ENCODE assay signal across 9 cellular contexts in genomic region chr11:66950113-66950535, GRCh38. TPM values are rescaled to one million over a fixed set of nuclear protein-coding genes. Genes with fewer than 3 reads are reported as not detected.
DNase-seq lines count a peak whose midpoint lies in the region; ATAC-seq and TF ChIP-seq lines count a peak whose summit lies in the region.
"Had no signal": no experiment of that assay in that cellular context is flagged by ENCODE, and none has a peak within 500 bp of the region (broad histone marks: within the 10 kb centered on the region; RNA-seq: fewer than 3 reads in every experiment).

No MANE protein-coding gene starts in this region.

- no peaks in the 10 kb centered on the region for H3K27me3 Mint-ChIP-seq in Calu3 (ENCODE audit: unreplicated experiment)

- intact Hi-C loops in Calu3 (cut with micrococcal nuclease; ENCODE audit: unreplicated experiment) = loop anchor here (10.0 kb wide), 1 partner anchor 55 kb away; no protein-coding TSS in a partner anchor
- intact Hi-C loops in body of pancreas (cut with DNase I) = no loop called here

- H3K36me3 Mint-ChIP-seq in Calu3 (ENCODE audit: insufficient read depth, unreplicated experiment) = peaks cover 21% of the 10 kb centered on the region

- no peaks in the 10 kb centered on the region for H3K36me3 ChIP-seq in body of pancreas (replicated peaks in 1 of 2; ENCODE audit: insufficient read depth in 1 of 2, low read depth in 2 of 2)
- H3K36me3 ChIP-seq in mesodermal cell (ENCODE audit: control insufficient read depth, insufficient read depth, low read length) = no peaks in the 10 kb centered on the region

- DNase-seq in Calu3 = peak; percentile 63
- peak; percentile 99 for DNase-seq in HuH-7.5 (ENCODE audit: low spot score)
- peak; percentile 44 to 67 (median 50) for DNase-seq in body of pancreas
- no peak for DNase-seq in GM19240 (ENCODE audit: insufficient read length, low spot score)
- DNase-seq in GM20000 (ENCODE audit: low spot score) = no peak

- no peaks in the 10 kb centered on the region for H3K9me3 Mint-ChIP-seq in Calu3 (ENCODE audit: low read depth, unreplicated experiment)
- H3K9me3 Mint-ChIP-seq: dendritic cell treated with granulocyte-macrophage colony-stimulating factor and Interleukin-4, amounts not matched to agents 40 ng/mL and 50 ng/mL, for 4 days had no signal

- CTCF ChIA-PET in Calu3 (lab: Charles Lee) = no interaction called here

- no TSS peak for BruUV-seq in Calu3 (replicated peaks; lab: Mats Ljungman, UMichigan)

- H3K27ac ChIP-seq in body of pancreas (no peak overlapping the region), mesodermal cell (ENCODE audit: low read depth, low read length, severe bottlenecking) (peak overlapping the region; percentile 43)

- H3K4me3 Mint-ChIP-seq in Calu3 (ENCODE audit: low read depth, unreplicated experiment) = no peak overlapping the region
- H3K4me3 Mint-ChIP-seq: dendritic cell treated with granulocyte-macrophage colony-stimulating factor and Interleukin-4, amounts not matched to agents 40 ng/mL and 50 ng/mL, for 4 days had no signal

- H3K4me1 Mint-ChIP-seq in Calu3 (ENCODE audit: low read depth, unreplicated experiment) = peaks cover 15% of the 10 kb centered on the region

- TF ChIP-seq POLR2A in body of pancreas (IDR thresholded peaks at IDR 0.05) = no peak

- 45 to 53% methylated on average over 8 of the region's 8 CpGs for WGBS in body of pancreas, 2 donors
- 73% methylated on average over 4 of the region's 8 CpGs; no CpG with 5 or more reads in 1 of the 2 experiments for WGBS in mesodermal cell (ENCODE audit: insufficient coverage in 2 of 2), 2 experiments

- H3K9me3 ChIP-seq in body of pancreas (no peaks in the 10 kb centered on the region), mesodermal cell (ENCODE audit: control insufficient read depth, low read length) (no peaks in the 10 kb centered on the region)

- peak overlapping the region; percentile 85 for H3K27ac Mint-ChIP-seq in Calu3 (ENCODE audit: unreplicated experiment)
- H3K27ac Mint-ChIP-seq: dendritic cell treated with granulocyte-macrophage colony-stimulating factor and Interleukin-4, amounts not matched to agents 40 ng/mL and 50 ng/mL, for 4 days had no signal

- peak; percentile 48 for ATAC-seq in body of pancreas
- ATAC-seq in HG02759 (IDR thresholded peaks at IDR 0.05; ENCODE audit: unreplicated experiment) = no peak
- no peak for ATAC-seq in GM21447 (IDR thresholded peaks at IDR 0.05; ENCODE audit: unreplicated experiment)

- H3K4me3 ChIP-seq in body of pancreas (no peak overlapping the region), mesodermal cell (ENCODE audit: extremely low read depth, insufficient read depth, low read length, poor library complexity, severe bottlenecking) (no peak overlapping the region)

- TF ChIP-seq CTCF in Calu3 (IDR thresholded peaks at IDR 0.05; ENCODE audit: unreplicated experiment) (no peak), body of pancreas (IDR thresholded peaks at IDR 0.05) (no peak), GM20000 (IDR thresholded peaks at IDR 0.05; ENCODE audit: extremely low read depth, missing control alignments) (no peak)

- H3K4me1 ChIP-seq in body of pancreas = peaks cover 37% of the 10 kb centered on the region
- peaks cover 6% of the 10 kb centered on the region for H3K4me1 ChIP-seq in mesodermal cell (ENCODE audit: control insufficient read depth, insufficient read depth, low read length, poor library complexity, severe bottlenecking)

- H3K27me3 ChIP-seq in body of pancreas = no peaks in the 10 kb centered on the region

RNA-seq across cellular contexts. Expression of gene PC, which starts 8.1 kb away (rescaled TPM):
- total RNA-seq in Calu3 (2022) = 40.0 and 40.5 TPM in 2 replicates
- total RNA-seq in body of pancreas = 10 to 100 TPM; 12.2 to 81.7 TPM
- 10.3 TPM for polyA plus RNA-seq in mesodermal cell (2013, experiment 1 of 2)
- polyA plus RNA-seq in mesodermal cell (2013, experiment 2 of 2) = 11.5 TPM

RNA-seq across cellular contexts. Expression of gene C11orf86, which starts 25.0 kb away (rescaled TPM):
- total RNA-seq in Calu3 (2022) (not detected in 2 replicates), body of pancreas (not detected)
- polyA plus RNA-seq in mesodermal cell (2013, experiment 1 of 2) = not detected
- polyA plus RNA-seq in mesodermal cell (2013, experiment 2 of 2) = not detected

Comparison
In these comparisons a context has a peak if more than half of its experiments do, and no peak if none do; other contexts are left out.
1. DNase-seq: peak in Calu3 (single experiment), HuH-7.5 (single experiment) and body of pancreas (4 of 4); none in GM19240 (single experiment) and GM20000 (single experiment).